In the genomic region with DNA sequence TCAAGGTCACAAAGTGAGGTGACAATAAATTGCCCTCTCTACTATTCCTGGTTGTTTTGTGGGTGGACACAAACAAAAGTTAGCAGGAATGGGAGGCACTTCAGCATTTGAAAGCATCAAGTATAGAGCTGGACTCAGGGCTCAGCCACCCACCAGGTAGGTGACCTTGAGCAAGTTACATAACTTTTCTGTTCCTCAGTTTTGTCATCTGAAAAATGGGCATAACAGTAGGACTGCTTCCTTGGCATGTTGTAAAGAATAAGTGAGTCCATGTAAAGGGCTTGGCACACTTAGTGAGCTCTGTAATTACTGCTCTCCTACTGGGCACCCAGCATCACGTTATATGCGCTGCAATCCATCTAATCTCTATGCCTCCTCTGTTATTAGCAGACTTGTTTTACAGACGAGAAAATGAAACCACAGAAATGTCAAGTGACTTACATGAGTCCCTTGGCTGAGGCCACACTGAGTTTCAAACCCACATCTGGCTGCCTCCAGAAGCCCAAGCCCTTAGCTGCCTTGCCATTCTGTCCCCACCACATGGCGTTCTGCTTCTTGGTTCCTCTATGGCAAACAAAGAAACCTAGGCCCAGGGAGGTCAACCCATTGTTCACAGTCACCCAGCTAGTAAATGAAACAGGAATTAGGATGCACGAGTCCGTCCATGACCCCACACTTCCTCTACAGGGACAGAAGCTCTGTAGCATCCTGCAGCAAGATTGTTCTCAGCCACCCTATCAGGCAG, we compare ENCODE assay signal across 10 cellular contexts.
DNase-seq lines count a peak whose midpoint lies in the region; ATAC-seq and TF ChIP-seq lines count a peak whose summit lies in the region.
"Had no signal": no experiment of that assay in that cellular context is flagged by ENCODE, and none has a peak within 500 bp of the region (broad histone marks: within the 10 kb centered on the region; RNA-seq: fewer than 3 reads in every experiment).

No MANE protein-coding gene starts in this region.

- 57 to 66% methylated on average over 5 to 6 of the region's 6 CpGs for WGBS in esophagus squamous epithelium, 2 donors

- H3K27ac ChIP-seq in esophagus squamous epithelium, result no peak overlapping the region

- no peak for TF ChIP-seq POLR2A in esophagus squamous epithelium (IDR thresholded peaks at IDR 0.05)

- no peaks in the 10 kb centered on the region for H3K9me3 ChIP-seq in esophagus squamous epithelium

- H3K4me1 Mint-ChIP-seq in WTC11, result peaks cover 8% of the 10 kb centered on the region

- peaks cover 0 to 16% (median 0%) of the 10 kb centered on the region in 4 donors for H3K27me3 ChIP-seq in esophagus squamous epithelium

- H3K4me3 ChIP-seq in foreskin fibroblast (ENCODE audit: low read depth in 1 of 2, low read length in 2 of 2) (no peak overlapping the region), esophagus squamous epithelium (no peak overlapping the region)
- H3K4me3 ChIP-seq: skin epidermis had no signal

- ATAC-seq in GM18861 (IDR thresholded peaks at IDR 0.05; ENCODE audit: unreplicated experiment), result peak; percentile 62
- ATAC-seq in GM21737 (IDR thresholded peaks at IDR 0.05; ENCODE audit: unreplicated experiment), result peak; percentile 71
- ATAC-seq in HG03469 (IDR thresholded peaks at IDR 0.05; ENCODE audit: unreplicated experiment), result peak; percentile 48
- no peak for ATAC-seq in WTC11

- H3K9me3 Mint-ChIP-seq in WTC11, result no peaks in the 10 kb centered on the region

- no peak for TF ChIP-seq CTCF in WTC11 (IDR thresholded peaks at IDR 0.05)
- TF ChIP-seq CTCF in foreskin fibroblast (IDR thresholded peaks at IDR 0.05; ENCODE audit: low read depth, low read length), result no peak
- TF ChIP-seq CTCF in esophagus squamous epithelium (IDR thresholded peaks at IDR 0.05), result no peak

- peak; percentile 49 for DNase-seq in medulla oblongata (ENCODE audit: extremely low spot score)
- no peak for DNase-seq in WTC11 (ENCODE audit: low spot score)
- DNase-seq in foreskin fibroblast, result no peak
- no peak for DNase-seq in A172 (ENCODE audit: low spot score)
- no peak for DNase-seq in esophagus squamous epithelium (lab: John Stamatoyannopoulos, UW)
- DNase-seq: NCI-H1092 treated with DMSO at 0.1 percent for 48 hours had no signal

- peaks cover 0 to 6% (median 0%) of the 10 kb centered on the region in 3 donors for H3K4me1 ChIP-seq in esophagus squamous epithelium

- intact Hi-C loops in esophagus squamous epithelium (cut with DNase I), result no loop called here

- CTCF ChIA-PET in WTC11 (lab: Charles Lee), result no interaction called here

- H3K27me3 Mint-ChIP-seq in WTC11 (ENCODE audit: low read depth), result peaks cover 15% of the 10 kb centered on the region

- no peaks in the 10 kb centered on the region for H3K36me3 Mint-ChIP-seq in WTC11

- H3K36me3 ChIP-seq in esophagus squamous epithelium, result no peaks in the 10 kb centered on the region

- H3K4me3 Mint-ChIP-seq in WTC11, result no peak overlapping the region

- H3K27ac Mint-ChIP-seq in WTC11, result no peak overlapping the region

- POLR2A ChIA-PET in WTC11 (lab: Charles Lee), result no interaction called here

TF ChIP-seq in WTC11, 78 proteins besides CTCF, POLR2A, EP300 and RAD21:
- TF ChIP-seq NFYB (CRISPR knock-in tag; conservative IDR thresholded peaks at IDR 0.05; ENCODE audit: low read depth) (no peak), ZNF138 (CRISPR knock-in tag; conservative IDR thresholded peaks at IDR 0.05) (no peak), FOXK1 (CRISPR knock-in tag; IDR thresholded peaks at IDR 0.05) (no peak), KAT7 (CRISPR knock-in tag; IDR thresholded peaks at IDR 0.05; ENCODE audit: borderline replicate concordance) (no peak)
